ENCODE assay signal across 17 cellular contexts in genomic region chr16:83513006-83513755, GRCh38.
DNase-seq lines count a peak whose midpoint lies in the region; ATAC-seq lines count a peak whose summit lies in the region.
"Had no signal": no experiment of that assay in that cellular context is flagged by ENCODE, and none has a peak within 500 bp of the region (broad histone marks: within the 10 kb centered on the region; RNA-seq: fewer than 3 reads in every experiment).

No MANE protein-coding gene starts in this region.

- no peaks in the 10 kb centered on the region for H3K9me3 ChIP-seq in skeletal muscle satellite cell (replicated peaks; ENCODE audit: low read length)
- H3K9me3 ChIP-seq: A549 had no signal

- no peaks in the 10 kb centered on the region for H3K27me3 ChIP-seq in skeletal muscle satellite cell (ENCODE audit: control insufficient read depth, insufficient read depth, low read length)
- H3K27me3 ChIP-seq: neural progenitor cell had no signal

- ATAC-seq in activated CD4-positive, alpha-beta T cell treated with anti-CD3 and anti-CD28 coated beads for 36 hours: no peak
- ATAC-seq in effector memory CD8-positive, alpha-beta T cell (replicated peaks): no peak
- ATAC-seq: A549; GM23338; stimulated activated effector memory CD8-positive, alpha-beta T cell treated with anti-CD3 and anti-CD28 coated beads, Interleukin-12 subunit alpha, Interleukin-12 subunit beta, amount 100 ng/mL, for 72 hours had no signal

- H3K4me3 ChIP-seq in skeletal muscle satellite cell (ENCODE audit: low read length): no peak overlapping the region
- H3K4me3 ChIP-seq: A549, GM23338, neural progenitor cell had no signal

- no peaks in the 10 kb centered on the region for H3K36me3 ChIP-seq in skeletal muscle satellite cell (ENCODE audit: insufficient read depth, low read length)
- H3K36me3 ChIP-seq: neural progenitor cell had no signal

- intact Hi-C loops in activated CD4-positive, alpha-beta T cell treated with anti-CD3 and anti-CD28 coated beads for 36 hours (cut with DNase I, micrococcal nuclease): no loop called here

- H3K4me1 Mint-ChIP-seq in activated CD4-positive, alpha-beta T cell treated with anti-CD3 and anti-CD28 coated beads for 36 hours: no peaks in the 10 kb centered on the region
- H3K4me1 Mint-ChIP-seq in effector memory CD8-positive, alpha-beta T cell (ENCODE audit: low read depth in 2 of 2): no peaks in the 10 kb centered on the region
- H3K4me1 Mint-ChIP-seq: activated CD4-positive, alpha-beta T cell treated with anti-CD3 and anti-CD28 coated beads, Interleukin-2, amount 10 ng/mL, durations not matched to agents 24 days and 14 days; GM23338; neural progenitor cell; stimulated activated effector memory CD8-positive, alpha-beta T cell treated with anti-CD3 and anti-CD28 coated beads, Interleukin-12 subunit alpha, Interleukin-12 subunit beta, amount 100 ng/mL, for 72 hours had no signal

- H3K36me3 Mint-ChIP-seq in activated CD4-positive, alpha-beta T cell treated with anti-CD3 and anti-CD28 coated beads for 36 hours (ENCODE audit: low read depth): no peaks in the 10 kb centered on the region
- H3K36me3 Mint-ChIP-seq in effector memory CD8-positive, alpha-beta T cell (ENCODE audit: insufficient read depth): no peaks in the 10 kb centered on the region
- H3K36me3 Mint-ChIP-seq: neural progenitor cell; stimulated activated effector memory CD8-positive, alpha-beta T cell treated with anti-CD3 and anti-CD28 coated beads, Interleukin-12 subunit alpha, Interleukin-12 subunit beta, amount 100 ng/mL, for 72 hours had no signal

- no peak overlapping the region for H3K4me3 Mint-ChIP-seq in activated CD4-positive, alpha-beta T cell treated with anti-CD3 and anti-CD28 coated beads for 36 hours
- H3K4me3 Mint-ChIP-seq in effector memory CD8-positive, alpha-beta T cell: no peak overlapping the region
- H3K4me3 Mint-ChIP-seq: activated CD4-positive, alpha-beta T cell treated with anti-CD3 and anti-CD28 coated beads, Interleukin-2, amount 10 ng/mL, durations not matched to agents 24 days and 14 days; GM23338; neural progenitor cell; stimulated activated effector memory CD8-positive, alpha-beta T cell treated with anti-CD3 and anti-CD28 coated beads, Interleukin-12 subunit alpha, Interleukin-12 subunit beta, amount 100 ng/mL, for 72 hours had no signal

- H3K27ac Mint-ChIP-seq in activated CD4-positive, alpha-beta T cell treated with anti-CD3 and anti-CD28 coated beads for 36 hours: no peak overlapping the region
- H3K27ac Mint-ChIP-seq in effector memory CD8-positive, alpha-beta T cell: no peak overlapping the region
- H3K27ac Mint-ChIP-seq: activated CD4-positive, alpha-beta T cell treated with anti-CD3 and anti-CD28 coated beads, Interleukin-2, amount 10 ng/mL, durations not matched to agents 24 days and 14 days; activated naive CD4-positive, alpha-beta T cell treated with anti-CD3 and anti-CD28 coated beads, Interleukin-2, amount 50 U/mL, for 72 hours; GM23338; neural progenitor cell; stimulated activated effector memory CD8-positive, alpha-beta T cell treated with anti-CD3 and anti-CD28 coated beads, Interleukin-12 subunit alpha, Interleukin-12 subunit beta, amount 100 ng/mL, for 72 hours had no signal

- peaks cover 10% of the 10 kb centered on the region for H3K4me1 ChIP-seq in skeletal muscle satellite cell (ENCODE audit: control insufficient read depth, insufficient read depth, low read length)
- H3K4me1 ChIP-seq: A549, neural progenitor cell had no signal

- H3K27ac ChIP-seq in epithelial cell of prostate: peak overlapping the region; percentile 5
- H3K27ac ChIP-seq: A549, neural progenitor cell had no signal

- H3K27me3 Mint-ChIP-seq in activated CD4-positive, alpha-beta T cell treated with anti-CD3 and anti-CD28 coated beads for 36 hours: no peaks in the 10 kb centered on the region
- H3K27me3 Mint-ChIP-seq in effector memory CD8-positive, alpha-beta T cell: no peaks in the 10 kb centered on the region
- H3K27me3 Mint-ChIP-seq: activated CD4-positive, alpha-beta T cell treated with anti-CD3 and anti-CD28 coated beads, Interleukin-2, amount 10 ng/mL, durations not matched to agents 24 days and 14 days had no signal

- peak overlapping the region; percentile 25 for H3K4me2 ChIP-seq in skeletal muscle satellite cell (ENCODE audit: low read length)
- H3K4me2 ChIP-seq: A549, GM23338, neural progenitor cell had no signal

- peaks cover 3% of the 10 kb centered on the region for H3K9me3 Mint-ChIP-seq in activated CD4-positive, alpha-beta T cell treated with anti-CD3 and anti-CD28 coated beads for 36 hours (ENCODE audit: low read depth)
- H3K9me3 Mint-ChIP-seq in effector memory CD8-positive, alpha-beta T cell: peaks cover 7 to 15% of the 10 kb centered on the region in 2 donors
- H3K9me3 Mint-ChIP-seq: activated CD4-positive, alpha-beta T cell treated with anti-CD3 and anti-CD28 coated beads, Interleukin-2, amount 10 ng/mL, durations not matched to agents 24 days and 14 days had no signal

- POLR2A ChIA-PET in activated CD4-positive, alpha-beta T cell treated with anti-CD3 and anti-CD28 coated beads for 36 hours (lab: Charles Lee): no interaction called here

- peak; percentile 26 for DNase-seq in activated CD4-positive, alpha-beta T cell treated with anti-CD3 and anti-CD28 coated beads for 36 hours
- DNase-seq in activated CD4-positive, alpha-beta T cell treated with anti-CD3 and anti-CD28 coated beads for 4 hours: no peak
- DNase-seq in RPMI7951 (ENCODE audit: low read depth) (peak; percentile 94), epithelial cell of prostate (ENCODE audit: low read depth, low spot score) (no peak), SKM-1 (lab: John Stamatoyannopoulos, UW; ENCODE audit: unreplicated experiment) (no peak), cerebellar cortex (ENCODE audit: low spot score) (no peak)
- no peak for DNase-seq in effector memory CD8-positive, alpha-beta T cell
- DNase-seq: activated CD4-positive, alpha-beta T cell treated with anti-CD3 and anti-CD28 coated beads, Interleukin-2, amount 10 ng/mL, durations not matched to agents 24 days and 14 days; kidney; NCI-H226; SIG-M5 had no signal

- CTCF ChIA-PET in activated CD4-positive, alpha-beta T cell treated with anti-CD3 and anti-CD28 coated beads for 36 hours (lab: Charles Lee): interaction anchor here (0.7 kb wide), 1 partner anchor 282 kb away, joined by 3 read pairs; no protein-coding TSS in a partner anchor

- H3K9ac ChIP-seq in skeletal muscle satellite cell (ENCODE audit: low read depth, low read length): peak overlapping the region; percentile 25
- H3K9ac ChIP-seq: neural progenitor cell had no signal

Comparison
In these comparisons a context has a peak if more than half of its experiments do, and no peak if none do; other contexts are left out.
1. DNase-seq: peak in activated CD4-positive, alpha-beta T cell treated with anti-CD3 and anti-CD28 coated beads for 36 hours (single experiment) and RPMI7951 (single experiment); none in activated CD4-positive, alpha-beta T cell treated with anti-CD3 and anti-CD28 coated beads for 4 hours (0 of 2), epithelial cell of prostate (single experiment), SKM-1 (single experiment), cerebellar cortex (single experiment) and effector memory CD8-positive, alpha-beta T cell (0 of 3).